ENCODE assay signal across 10 cellular contexts in genomic region chr3:42229942-42230688, GRCh38. TPM values are rescaled to one million over a fixed set of nuclear protein-coding genes. Genes with fewer than 3 reads are reported as not detected.
DNase-seq lines count a peak whose midpoint lies in the region; FAIRE-seq and TF ChIP-seq lines count a peak whose summit lies in the region.
"Had no signal": no experiment of that assay in that cellular context is flagged by ENCODE, and none has a peak within 500 bp of the region (broad histone marks: within the 10 kb centered on the region; RNA-seq: fewer than 3 reads in every experiment).

No MANE protein-coding gene starts in this region.

- H2AFZ ChIP-seq in KMS-11 (ENCODE audit: low read depth): no peak overlapping the region

- FAIRE-seq in urothelium cell line (lab: Jason Lieb, UNC): no peak

- H3K4me3 ChIP-seq in KMS-11 (IDR thresholded peaks at IDR 0.05; ENCODE audit: insufficient read depth, low read depth, low read length) (no peak overlapping the region), WI38 (ENCODE audit: low read depth, low read length) (no peak overlapping the region)

- H3K79me2 ChIP-seq in KMS-11 (ENCODE audit: insufficient read depth, low read depth): no peaks in the 10 kb centered on the region

- H3K9ac ChIP-seq in KMS-11: no peak overlapping the region

- peak; percentile 47 for TF ChIP-seq CTCF in KMS-11 (conservative IDR thresholded peaks at IDR 0.05; ENCODE audit: low read depth, low read length)
- TF ChIP-seq CTCF in WI38 (IDR thresholded peaks at IDR 0.05; ENCODE audit: low read depth, low read length): 0 out of 2 replicates have a peak, but pooled peaks have one; percentile 39

- H3K4me2 ChIP-seq in KMS-11: no peak overlapping the region

- H3K27me3 ChIP-seq in KMS-11 (ENCODE audit: insufficient read depth, low read depth): no peaks in the 10 kb centered on the region

- H3K4me1 ChIP-seq in KMS-11 (ENCODE audit: low read depth, poor library complexity, severe bottlenecking): no peaks in the 10 kb centered on the region

- no peaks in the 10 kb centered on the region for H3K36me3 ChIP-seq in KMS-11 (ENCODE audit: insufficient read depth)

- H3K27ac ChIP-seq in KMS-11: no peak overlapping the region

- DNase-seq in Daoy (ENCODE audit: low read depth) (peak; percentile 38), iPS-NIHi11 (ENCODE audit: low spot score) (peak; percentile 71), urothelium cell line (ENCODE audit: low spot score) (peak; percentile 76), DMS153 (lab: John Stamatoyannopoulos, UW) (no peak), T-helper 2 cell (no peak)
- no peak for DNase-seq in activated naive CD4-positive, alpha-beta T cell (lab: John Stamatoyannopoulos, UW)
- DNase-seq: activated B cell treated with CpG ODN at 0.5 μM for 24 hours had no signal

- H4K20me1 ChIP-seq in KMS-11 (ENCODE audit: insufficient read depth): no peaks in the 10 kb centered on the region

RNA-seq across cellular contexts. Expression of gene CCK, which starts 35.9 kb away (rescaled TPM):
- 0.42 and 6.2 TPM in 2 replicates for total RNA-seq in Daoy (2014; rRNA removed; shearing (Covaris generic))
- total RNA-seq: activated B cell treated with CpG ODN at 0.5 μM for 24 hours, pulmonary artery endothelial cell had no signal

Comparison
In these comparisons a context has a peak if more than half of its experiments do, and no peak if none do; other contexts are left out.
1. DNase-seq: peak in Daoy (single experiment), iPS-NIHi11 (single experiment) and urothelium cell line (single experiment); none in activated naive CD4-positive, alpha-beta T cell (0 of 4), DMS153 (single experiment) and T-helper 2 cell (0 of 5).